ENCODE assay signal across 22 cellular contexts in genomic region chr1:74317663-74318062, GRCh38.
"Had no signal": no experiment of that assay in that cellular context is flagged by ENCODE, and none has a peak within 500 bp of the region (broad histone marks: within the 10 kb centered on the region; RNA-seq: fewer than 3 reads in every experiment).

No MANE protein-coding gene starts in this region.

- H3K27ac ChIP-seq: ascending aorta, brain microvascular endothelial cell, cardiac muscle cell had no signal

- H3K9me3 ChIP-seq: ascending aorta had no signal

- ATAC-seq: activated naive CD4-positive, alpha-beta T cell treated with anti-CD3 and anti-CD28 coated beads, Interleukin-2, amount 50 U/mL, for 72 hours; activated naive CD8-positive, alpha-beta T cell treated with anti-CD3 and anti-CD28 coated beads, Interleukin-2, amount 50 U/mL, for 24 hours; PC-3; WTC11 had no signal

- H3K4me3 ChIP-seq: ascending aorta, cardiac muscle cell had no signal

- FAIRE-seq: RCC 7860 had no signal

- H3K36me3 ChIP-seq: ascending aorta, brain microvascular endothelial cell, cardiac muscle cell had no signal

- DNase-seq: activated CD4-positive, alpha-beta memory T cell treated with anti-CD3 and anti-CD28 coated beads for 36 hours; activated CD4-positive, alpha-beta T cell treated with anti-CD3 and anti-CD28 coated beads, Interleukin-2, amount 10 ng/mL, durations not matched to agents 7 days and 5 days; activated CD4-positive, CD25-positive, alpha-beta regulatory T cell treated with anti-CD3 and anti-CD28 coated beads, Interleukin-2, amount 50 U/mL, for 72 hours; activated CD8-positive, alpha-beta memory T cell treated with anti-CD3 and anti-CD28 coated beads, Interleukin-2, amount 50 U/mL, for 4 hours; activated naive CD8-positive, alpha-beta T cell treated with anti-CD3 and anti-CD28 coated beads, Interleukin-2, amount 50 U/mL, for 24 hours; activated T-cell treated with anti-CD3 and anti-CD28 coated beads, Interleukin-2, amount 50 U/mL, for 1 hour; amniotic stem cell; brain microvascular endothelial cell; Kasumi-1; NCI-H1105 treated with DMSO at 0.1 percent for 48 hours; NCI-H1436 treated with DMSO at 0.1 percent for 48 hours; NCI-H187 treated with DMSO at 0.1 percent for 48 hours; NCI-H2081 treated with DMSO at 0.1 percent for 48 hours; NCI-H446; NCI-H524; PC-3; SHP77 treated with DMSO at 0.1 percent for 48 hours had no signal

- H3K27me3 ChIP-seq: ascending aorta, brain microvascular endothelial cell, cardiac muscle cell had no signal

- H3K4me1 ChIP-seq: ascending aorta had no signal
